Comparison of ENCODE assay signal across 32 cellular contexts in the genomic region with DNA sequence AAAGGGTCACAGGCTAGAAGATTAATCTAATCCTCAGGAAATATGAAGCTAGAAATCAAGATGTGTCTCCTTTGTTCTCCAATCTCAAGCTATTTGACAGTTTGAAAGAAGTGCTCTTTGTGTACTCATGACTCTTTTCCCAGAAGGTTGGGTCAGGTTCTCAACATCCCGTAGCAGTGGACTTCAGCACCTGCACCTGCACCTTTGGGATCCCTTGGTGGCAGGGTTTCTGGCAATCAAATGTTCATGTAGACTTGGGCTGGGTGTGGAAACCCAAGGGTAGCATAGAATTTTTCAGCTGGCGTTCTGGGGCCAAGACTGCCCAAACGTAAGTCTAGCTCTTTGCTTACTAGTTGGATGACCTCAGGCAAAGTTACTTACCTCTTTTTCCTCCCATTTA.
"Had no signal": no experiment of that assay in that cellular context is flagged by ENCODE, and none has a peak within 500 bp of the region (broad histone marks: within the 10 kb centered on the region; RNA-seq: fewer than 3 reads in every experiment).

No MANE protein-coding gene starts in this region.

- H3K4me3 ChIP-seq: esophagus squamous epithelium, heart right ventricle, lower lobe of right lung, ovary, psoas muscle, sigmoid colon, stomach, testis, tibial artery, upper lobe of left lung had no signal

- DNase-seq: effector CD8-positive, alpha-beta T cell; endodermal cell; esophagus squamous epithelium; foreskin melanocyte; glutamatergic neuron; heart right ventricle; hypothalamus; immature natural killer cell; islet precursor cell; kidney glomerular epithelial cell; left colon; left ventricle myocardium superior; lower lobe of right lung; naive thymus-derived CD8-positive, alpha-beta T cell; nephron progenitor cell; nucleus accumbens; ovary; posterior cingulate gyrus; psoas muscle; right cardiac atrium; sigmoid colon; stimulated activated CD4-positive, alpha-beta T cell treated with anti-CD3 and anti-CD28 coated beads, Interleukin-2, amount 100 ng/mL, for 24 hours; stimulated activated CD4-positive, alpha-beta T cell treated with anti-CD3 and anti-CD28 coated beads, Interleukin-4, amount 100 ng/mL, for 24 hours; stimulated activated naive CD4-positive, alpha-beta T cell treated with Interleukin-2 at 50 U/mL for 16 hours; stomach; testis; tibial artery; upper lobe of left lung had no signal

- H3K4me1 Mint-ChIP-seq: endodermal cell; immature natural killer cell; naive thymus-derived CD8-positive, alpha-beta T cell; nephron progenitor cell; stimulated activated effector memory CD8-positive, alpha-beta T cell treated with anti-CD3 and anti-CD28 coated beads, Interleukin-12 subunit alpha, Interleukin-12 subunit beta, amount 100 ng/mL, for 72 hours had no signal

- H3K9me3 Mint-ChIP-seq: endodermal cell; nephron progenitor cell; stimulated activated effector memory CD8-positive, alpha-beta T cell treated with anti-CD3 and anti-CD28 coated beads, Interleukin-12 subunit alpha, Interleukin-12 subunit beta, amount 100 ng/mL, for 72 hours had no signal

- ATAC-seq: heart right ventricle; left colon; left ventricle myocardium superior; lower lobe of right lung; naive thymus-derived CD8-positive, alpha-beta T cell; psoas muscle; right cardiac atrium; stimulated activated effector memory CD8-positive, alpha-beta T cell treated with anti-CD3 and anti-CD28 coated beads, Interleukin-12 subunit alpha, Interleukin-12 subunit beta, amount 100 ng/mL, for 72 hours had no signal

- FAIRE-seq: colon, urothelium cell line had no signal

- H3K27me3 ChIP-seq: esophagus squamous epithelium, ovary, sigmoid colon, testis, tibial artery, upper lobe of left lung had no signal

- H3K27ac Mint-ChIP-seq: endodermal cell; immature natural killer cell; naive thymus-derived CD8-positive, alpha-beta T cell; nephron progenitor cell; stimulated activated effector memory CD8-positive, alpha-beta T cell treated with anti-CD3 and anti-CD28 coated beads, Interleukin-12 subunit alpha, Interleukin-12 subunit beta, amount 100 ng/mL, for 72 hours had no signal

- H3K27ac ChIP-seq: epithelial cell of prostate, esophagus squamous epithelium, heart right ventricle, lower lobe of right lung, ovary, psoas muscle, sigmoid colon, stomach, testis, tibial artery, upper lobe of left lung had no signal

- H3K4me3 Mint-ChIP-seq: endodermal cell; immature natural killer cell; naive thymus-derived CD8-positive, alpha-beta T cell; nephron progenitor cell; stimulated activated effector memory CD8-positive, alpha-beta T cell treated with anti-CD3 and anti-CD28 coated beads, Interleukin-12 subunit alpha, Interleukin-12 subunit beta, amount 100 ng/mL, for 72 hours had no signal

- H3K4me1 ChIP-seq: esophagus squamous epithelium, heart right ventricle, lower lobe of right lung, psoas muscle, sigmoid colon, stomach, testis, tibial artery, upper lobe of left lung had no signal

- H3K36me3 Mint-ChIP-seq: immature natural killer cell; stimulated activated effector memory CD8-positive, alpha-beta T cell treated with anti-CD3 and anti-CD28 coated beads, Interleukin-12 subunit alpha, Interleukin-12 subunit beta, amount 100 ng/mL, for 72 hours had no signal

- H3K9me3 ChIP-seq: esophagus squamous epithelium, lower lobe of right lung, ovary, psoas muscle, sigmoid colon, testis, tibial artery, upper lobe of left lung had no signal

- H3K36me3 ChIP-seq: esophagus squamous epithelium, heart right ventricle, lower lobe of right lung, ovary, sigmoid colon, stomach, tibial artery, upper lobe of left lung had no signal
